Comparison of ENCODE assay signal across 19 cellular contexts in genomic region chr12:40557980-40558379, GRCh38.
DNase-seq lines count a peak whose midpoint lies in the region; ATAC-seq, FAIRE-seq and TF ChIP-seq lines count a peak whose summit lies in the region.
"Had no signal": no experiment of that assay in that cellular context is flagged by ENCODE, and none has a peak within 500 bp of the region (broad histone marks: within the 10 kb centered on the region; RNA-seq: fewer than 3 reads in every experiment).

No MANE protein-coding gene starts in this region.

- no peak for FAIRE-seq in HepG2 (lab: Jason Lieb, UNC)
- FAIRE-seq: G401.6, GM12892, H54 had no signal

- H3K4me1 ChIP-seq in HepG2 (ENCODE audit: insufficient read depth, low read length) (no peaks in the 10 kb centered on the region), right lobe of liver (no peaks in the 10 kb centered on the region)
- H3K4me1 ChIP-seq: HAP-1 had no signal

- in situ Hi-C loops in HepG2 (cut with HindIII; ENCODE audit: extremely low pct_ligation_motif_present, low pct_unique_long_range_greater_than_20kb): no loop called here

- H3K4me3 ChIP-seq in HepG2 (replicated peaks in 1 of 3; ENCODE audit: insufficient read depth in 1 of 3, low read depth in 2 of 3, low read length in 3 of 3) (no peak overlapping the region), right lobe of liver (no peak overlapping the region)
- H3K4me3 ChIP-seq: HAP-1 had no signal

- no TSS peak for BruUV-seq in HepG2 (replicated peaks; lab: Mats Ljungman, UMichigan)

- H3K27me3 Mint-ChIP-seq in progenitor cell of endocrine pancreas: peaks cover 3% of the 10 kb centered on the region
- H3K27me3 Mint-ChIP-seq in T-helper 2 cell treated with Interferon-gamma antibody and Interleukin-4, amounts not matched to agents 5 μg/mL and 100 μg/mL, for 36 hours (ENCODE audit: low read depth): no peaks in the 10 kb centered on the region
- H3K27me3 Mint-ChIP-seq: CD4-positive, alpha-beta memory T cell had no signal

- no peaks in the 10 kb centered on the region for H4K20me1 ChIP-seq in HepG2 (ENCODE audit: insufficient read depth, low read length)

- H3K79me2 ChIP-seq in HepG2 (ENCODE audit: insufficient read depth, low read length): no peaks in the 10 kb centered on the region

- 0% methylated on average over 2 of the region's 2 CpGs for WGBS in HepG2 (ENCODE audit: low lambda C conversion rate)
- WGBS in right lobe of liver (ENCODE audit: insufficient coverage, low coverage, low lambda C conversion rate, missing lambda C conversion rate): 61% methylated on average over 2 of the region's 2 CpGs

- TF ChIP-seq EP300 in HepG2 (IDR thresholded peaks at IDR 0.05; ENCODE audit: low read depth in 2 of 2, low read length in 2 of 2) (no peak), HepG2 (CRISPR knock-in tag; IDR thresholded peaks at IDR 0.05; ENCODE audit: borderline replicate concordance) (no peak)

- H3K9me3 Mint-ChIP-seq in progenitor cell of endocrine pancreas (ENCODE audit: low read depth): no peaks in the 10 kb centered on the region
- H3K9me3 Mint-ChIP-seq in T-helper 2 cell treated with Interferon-gamma antibody and Interleukin-4, amounts not matched to agents 5 μg/mL and 100 μg/mL, for 36 hours: peaks cover 3% of the 10 kb centered on the region

- H2AFZ ChIP-seq in HepG2 (ENCODE audit: low read length): no peak overlapping the region

- H3K9me3 ChIP-seq in HepG2 (ENCODE audit: low read length): peaks cover 34% of the 10 kb centered on the region
- no peaks in the 10 kb centered on the region for H3K9me3 ChIP-seq in right lobe of liver
- H3K9me3 ChIP-seq: HAP-1 had no signal

- intact Hi-C loops in HepG2 (cut with micrococcal nuclease; ENCODE audit: unreplicated experiment) (no loop called here), right lobe of liver (cut with DNase I) (no loop called here)

- peak overlapping the region; percentile 30 for H3K27ac Mint-ChIP-seq in progenitor cell of endocrine pancreas
- H3K27ac Mint-ChIP-seq in T-helper 2 cell treated with Interferon-gamma antibody and Interleukin-4, amounts not matched to agents 5 μg/mL and 100 μg/mL, for 36 hours: no peak overlapping the region
- H3K27ac Mint-ChIP-seq: CD4-positive, alpha-beta memory T cell; HFFc6 had no signal

- DNase-seq in HepG2 (ENCODE audit: low spot score): no peak
- no peak for DNase-seq in right lobe of liver
- no peak for DNase-seq in progenitor cell of endocrine pancreas (ENCODE audit: low spot score, unreplicated experiment)
- DNase-seq in NCI-H345 treated with DMSO at 0.1 percent for 48 hours (lab: John Stamatoyannopoulos, UW; ENCODE audit: unreplicated experiment): no peak
- DNase-seq in T-helper 2 cell treated with Interferon-gamma antibody and Interleukin-4, amounts not matched to agents 5 μg/mL and 100 μg/mL, for 36 hours (ENCODE audit: low spot score): no peak
- DNase-seq: 8988T; C1 segment of cervical spinal cord; Calu3; CD4-positive, alpha-beta memory T cell; COR-L47; DMS153; DND-41; GOT3; HFFc6 had no signal

- POLR2A ChIA-PET in HepG2 (lab: Yijun Ruan, JAX): no interaction called here

- H3K9ac ChIP-seq in HepG2 (ENCODE audit: insufficient read depth, low read depth, low read length): no peak overlapping the region

- no peak for TF ChIP-seq RAD21 in HepG2 (CRISPR knock-in tag; IDR thresholded peaks at IDR 0.05)

- H3K36me3 Mint-ChIP-seq in progenitor cell of endocrine pancreas (ENCODE audit: insufficient read depth): no peaks in the 10 kb centered on the region
- no peaks in the 10 kb centered on the region for H3K36me3 Mint-ChIP-seq in T-helper 2 cell treated with Interferon-gamma antibody and Interleukin-4, amounts not matched to agents 5 μg/mL and 100 μg/mL, for 36 hours (ENCODE audit: low read depth)
- H3K36me3 Mint-ChIP-seq: CD4-positive, alpha-beta memory T cell had no signal

- CTCF ChIA-PET in HepG2 (lab: Yijun Ruan, JAX; ENCODE audit: low intra/inter-chr PET ratio, low total read pairs): no interaction called here

- TF ChIP-seq CTCF in HepG2 (CRISPR knock-in tag; IDR thresholded peaks at IDR 0.05) (no peak), right lobe of liver (IDR thresholded peaks at IDR 0.05) (no peak), progenitor cell of endocrine pancreas (IDR thresholded peaks at IDR 0.05; ENCODE audit: unreplicated experiment) (no peak)

- TF ChIP-seq POLR2A in HepG2 (IDR thresholded peaks at IDR 0.05; ENCODE audit: insufficient read depth in 1 of 2, low read depth in 2 of 2, low read length in 2 of 2) (no peak), right lobe of liver (IDR thresholded peaks at IDR 0.05) (no peak)

- H3K36me3 ChIP-seq in HepG2 (replicated peaks in 1 of 2; ENCODE audit: control insufficient read depth in 1 of 2, insufficient read depth in 2 of 2, low read length in 2 of 2) (no peaks in the 10 kb centered on the region), right lobe of liver (no peaks in the 10 kb centered on the region)
- H3K36me3 ChIP-seq: HAP-1 had no signal

- H3K4me1 Mint-ChIP-seq in progenitor cell of endocrine pancreas (ENCODE audit: low read depth): peaks cover 17% of the 10 kb centered on the region
- no peaks in the 10 kb centered on the region for H3K4me1 Mint-ChIP-seq in T-helper 2 cell treated with Interferon-gamma antibody and Interleukin-4, amounts not matched to agents 5 μg/mL and 100 μg/mL, for 36 hours (ENCODE audit: low read depth)
- H3K4me1 Mint-ChIP-seq: CD4-positive, alpha-beta memory T cell had no signal

- no peak overlapping the region for H3K4me2 ChIP-seq in HepG2 (ENCODE audit: low read depth, low read length)

- no peaks in the 10 kb centered on the region for H3K27me3 ChIP-seq in HepG2 (ENCODE audit: control insufficient read depth in 1 of 2, insufficient read depth in 2 of 2, low read length in 2 of 2)
- no peaks in the 10 kb centered on the region for H3K27me3 ChIP-seq in right lobe of liver

- ATAC-seq in HepG2: no peak
- ATAC-seq in right lobe of liver: no peak

- no peak overlapping the region for H3K4me3 Mint-ChIP-seq in progenitor cell of endocrine pancreas (ENCODE audit: low read depth)
- no peak overlapping the region for H3K4me3 Mint-ChIP-seq in T-helper 2 cell treated with Interferon-gamma antibody and Interleukin-4, amounts not matched to agents 5 μg/mL and 100 μg/mL, for 36 hours
- H3K4me3 Mint-ChIP-seq: CD4-positive, alpha-beta memory T cell; HFFc6 had no signal

- H3K27ac ChIP-seq in HepG2 (ENCODE audit: extremely low read length, insufficient read depth, low read length) (no peak overlapping the region), right lobe of liver (no peak overlapping the region), angular gyrus (ENCODE audit: low read depth, low read length) (peak overlapping the region; percentile 34)

TF ChIP-seq in HepG2, 621 proteins besides CTCF, POLR2A, EP300 and RAD21:
- TF ChIP-seq HIVEP1 (CRISPR knock-in tag; IDR thresholded peaks at IDR 0.05) (no peak), MAFF (IDR thresholded peaks at IDR 0.05; ENCODE audit: low read depth, low read length) (peak; percentile 65), MAFK (conservative IDR thresholded peaks at IDR 0.05 in 1 of 2, IDR thresholded peaks at IDR 0.05 in 1 of 2; ENCODE audit: low read length in 2 of 2) (peak; percentile 66 to 67)
TF ChIP-seq in HepG2: peak in this region for 2.
